Comparison of ENCODE assay signal across 8 cellular contexts in the genomic region with DNA sequence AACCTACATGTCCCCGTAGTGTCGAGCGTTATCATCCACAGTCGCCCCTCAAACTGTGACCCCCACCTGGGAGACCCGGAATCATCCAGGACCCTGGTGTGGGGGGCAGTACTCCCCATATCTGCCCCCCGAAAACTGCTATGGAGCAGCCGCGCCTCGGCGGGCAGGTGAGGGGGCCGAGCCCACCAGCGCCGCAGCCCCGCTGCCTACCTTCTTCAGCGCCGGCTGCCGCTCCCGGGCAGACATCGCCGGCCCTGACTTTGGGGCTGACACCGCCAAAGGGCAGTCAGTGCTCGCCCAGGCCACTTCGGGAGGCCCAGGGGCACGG. TPM values are rescaled to one million over a fixed set of nuclear protein-coding genes. Genes with fewer than 3 reads are reported as not detected.
DNase-seq lines count a peak whose midpoint lies in the region; ATAC-seq, FAIRE-seq and TF ChIP-seq lines count a peak whose summit lies in the region.

No MANE protein-coding gene starts in this region.

- H3K9me3 ChIP-seq in naive thymus-derived CD4-positive, alpha-beta T cell (ENCODE audit: control insufficient read depth in 2 of 3, low read length in 3 of 3): no peaks in the 10 kb centered on the region

- no peaks in the 10 kb centered on the region for H3K36me3 Mint-ChIP-seq in naive thymus-derived CD4-positive, alpha-beta T cell

- intact Hi-C loops in naive thymus-derived CD4-positive, alpha-beta T cell (cut with micrococcal nuclease): loop anchor here (10.0 kb wide), 2 partner anchors 257 to 523 kb away; no protein-coding TSS in a partner anchor

- CTCF ChIA-PET in naive thymus-derived CD4-positive, alpha-beta T cell (lab: Charles Lee): no interaction called here

- no peak for TF ChIP-seq CTCF in 22Rv1 (IDR thresholded peaks at IDR 0.05)

- ATAC-seq in HG03025 (IDR thresholded peaks at IDR 0.05; ENCODE audit: low FRiP score, unreplicated experiment) (peak; percentile 5), GM18502 (IDR thresholded peaks at IDR 0.05; ENCODE audit: poor library complexity, unreplicated experiment) (no peak)
- ATAC-seq in naive thymus-derived CD4-positive, alpha-beta T cell: no peak

- no peak for FAIRE-seq in RCC 7860 (lab: Jason Lieb, UNC)

- no peak overlapping the region for H3K27ac Mint-ChIP-seq in naive thymus-derived CD4-positive, alpha-beta T cell

- no peaks in the 10 kb centered on the region for H3K36me3 ChIP-seq in naive thymus-derived CD4-positive, alpha-beta T cell (ENCODE audit: control insufficient read depth in 2 of 3, insufficient read depth in 3 of 3, low read length in 3 of 3)

- H3K4me3 Mint-ChIP-seq in naive thymus-derived CD4-positive, alpha-beta T cell: peak overlapping the region; percentile 68 to 86 (median 75)

- peaks cover 3 to 11% of the 10 kb centered on the region in 2 donors for H3K27me3 ChIP-seq in naive thymus-derived CD4-positive, alpha-beta T cell (ENCODE audit: control insufficient read depth in 2 of 2, insufficient read depth in 2 of 2, low read length in 2 of 2)

- H3K4me1 Mint-ChIP-seq in naive thymus-derived CD4-positive, alpha-beta T cell: peaks cover 13 to 28% (median 19%) of the 10 kb centered on the region in 7 donors

- H3K27ac ChIP-seq in 22Rv1 (peak overlapping the region; percentile 61), cingulate gyrus (ENCODE audit: low read depth, low read length) (peak overlapping the region; percentile 29)
- no peak overlapping the region for H3K27ac ChIP-seq in naive thymus-derived CD4-positive, alpha-beta T cell (ENCODE audit: low read depth, low read length)

- H3K27me3 Mint-ChIP-seq in naive thymus-derived CD4-positive, alpha-beta T cell: peaks cover 68 to 74% (median 69%) of the 10 kb centered on the region in 5 donors

- POLR2A ChIA-PET in naive thymus-derived CD4-positive, alpha-beta T cell (lab: Charles Lee): no interaction called here

- peaks cover 3 to 7% of the 10 kb centered on the region in 2 donors for H3K4me1 ChIP-seq in naive thymus-derived CD4-positive, alpha-beta T cell (ENCODE audit: control insufficient read depth in 2 of 2, insufficient read depth in 2 of 2, low read length in 2 of 2)

- peaks cover 0 to 5% (median 0%) of the 10 kb centered on the region in 11 donors for H3K9me3 Mint-ChIP-seq in naive thymus-derived CD4-positive, alpha-beta T cell

- peak in 1 of 9 donors; percentile 3 for DNase-seq in naive thymus-derived CD4-positive, alpha-beta T cell
- DNase-seq in RCC 7860 (ENCODE audit: low spot score) (no peak), NCI-H1048 (lab: John Stamatoyannopoulos, UW) (no peak)
- no peak for DNase-seq in stimulated activated CD4-positive, alpha-beta T cell treated with anti-CD3 and anti-CD28 coated beads, Interleukin-4, amount 100 ng/mL, for 4 hours

- H3K4me3 ChIP-seq in naive thymus-derived CD4-positive, alpha-beta T cell (ENCODE audit: low read length): peak overlapping the region; percentile 43

RNA-seq across cellular contexts. Expression of a gene that starts 0.8 kb away (rescaled TPM):
- under 1 TPM in 2 of 5 experiments, not detected in 3; 0.08 to 0.11 TPM for total RNA-seq in naive thymus-derived CD4-positive, alpha-beta T cell
- polyA plus RNA-seq in naive thymus-derived CD4-positive, alpha-beta T cell: not detected
